9 cellular contexts compared by ENCODE assay signal in genomic region chr20:62595491-62595890, GRCh38. TPM values are rescaled to one million over a fixed set of nuclear protein-coding genes. Genes with fewer than 3 reads are reported as not detected.
DNase-seq lines count a peak whose midpoint lies in the region; ATAC-seq and TF ChIP-seq lines count a peak whose summit lies in the region.
"Had no signal": no experiment of that assay in that cellular context is flagged by ENCODE, and none has a peak within 500 bp of the region (broad histone marks: within the 10 kb centered on the region; RNA-seq: fewer than 3 reads in every experiment).

No MANE protein-coding gene starts in this region.

- H3K9me3 ChIP-seq in WERI-Rb-1 (ENCODE audit: severe bottlenecking), result no peaks in the 10 kb centered on the region

- no peak overlapping the region for H3K27ac ChIP-seq in WERI-Rb-1

- H3K27me3 ChIP-seq in WERI-Rb-1 (ENCODE audit: insufficient read depth, low read depth, severe bottlenecking), result no peaks in the 10 kb centered on the region

- no peaks in the 10 kb centered on the region for H3K36me3 Mint-ChIP-seq in stimulated activated memory B cell treated with anti-CD40 and anti-IgM and Interleukin-4, amounts not matched to agents 10 μg/mL and 1 μg/mL and 100 μg/mL, for 72 hours
- H3K36me3 Mint-ChIP-seq in chondrocyte (ENCODE audit: low read depth), result no peaks in the 10 kb centered on the region

- DNase-seq in AG08396 (ENCODE audit: low spot score) (peak; percentile 89), HPDE6-E6E7 (ENCODE audit: extremely low spot score) (peak; percentile 98), amniotic epithelial cell (ENCODE audit: low read depth) (peak; percentile 21), kidney glomerular epithelial cell (lab: John Stamatoyannopoulos, UW) (peak; percentile 20), NCI-H1436 (lab: John Stamatoyannopoulos, UW) (no peak), WERI-Rb-1 (no peak), chondrocyte (ENCODE audit: low spot score) (no peak)

- no peaks in the 10 kb centered on the region for H3K36me3 ChIP-seq in WERI-Rb-1

- TF ChIP-seq CTCF in WERI-Rb-1 (IDR thresholded peaks at IDR 0.05; ENCODE audit: low read depth, low read length) (no peak), chondrocyte (IDR thresholded peaks at IDR 0.05) (no peak)

- H3K4me1 Mint-ChIP-seq in stimulated activated memory B cell treated with anti-CD40 and anti-IgM and Interleukin-4, amounts not matched to agents 10 μg/mL and 1 μg/mL and 100 μg/mL, for 72 hours, result peaks cover 21% of the 10 kb centered on the region
- H3K4me1 Mint-ChIP-seq in chondrocyte (ENCODE audit: low read depth), result peaks cover 3% of the 10 kb centered on the region

- H3K4me3 ChIP-seq in WERI-Rb-1 (ENCODE audit: low read depth, low read length), result no peak overlapping the region

- no peaks in the 10 kb centered on the region for H3K9me3 Mint-ChIP-seq in stimulated activated memory B cell treated with anti-CD40 and anti-IgM and Interleukin-4, amounts not matched to agents 10 μg/mL and 1 μg/mL and 100 μg/mL, for 72 hours
- no peaks in the 10 kb centered on the region for H3K9me3 Mint-ChIP-seq in chondrocyte (ENCODE audit: low read depth)
- H3K9me3 Mint-ChIP-seq: T-helper 1 cell treated with Interleukin-12 subunit alpha and Interleukin-12 subunit beta and Interleukin-4 antibody, amounts not matched to agents 30 μg/mL and 1 μg/mL, for 36 hours had no signal

- no peak overlapping the region for H3K27ac Mint-ChIP-seq in stimulated activated memory B cell treated with anti-CD40 and anti-IgM and Interleukin-4, amounts not matched to agents 10 μg/mL and 1 μg/mL and 100 μg/mL, for 72 hours
- no peak overlapping the region for H3K27ac Mint-ChIP-seq in chondrocyte (ENCODE audit: unreplicated experiment)
- H3K27ac Mint-ChIP-seq: T-helper 1 cell treated with Interleukin-12 subunit alpha and Interleukin-12 subunit beta and Interleukin-4 antibody, amounts not matched to agents 30 μg/mL and 1 μg/mL, for 36 hours had no signal

- ATAC-seq in stimulated activated memory B cell treated with anti-CD40 and anti-IgM and Interleukin-4, amounts not matched to agents 10 μg/mL and 1 μg/mL and 100 μg/mL, for 72 hours, result no peak

- peaks cover 60% of the 10 kb centered on the region for H3K27me3 Mint-ChIP-seq in stimulated activated memory B cell treated with anti-CD40 and anti-IgM and Interleukin-4, amounts not matched to agents 10 μg/mL and 1 μg/mL and 100 μg/mL, for 72 hours
- peaks cover 64% of the 10 kb centered on the region for H3K27me3 Mint-ChIP-seq in chondrocyte (ENCODE audit: low read depth)

- no peak overlapping the region for H3K4me3 Mint-ChIP-seq in stimulated activated memory B cell treated with anti-CD40 and anti-IgM and Interleukin-4, amounts not matched to agents 10 μg/mL and 1 μg/mL and 100 μg/mL, for 72 hours
- no peak overlapping the region for H3K4me3 Mint-ChIP-seq in chondrocyte (ENCODE audit: unreplicated experiment)
- H3K4me3 Mint-ChIP-seq: T-helper 1 cell treated with Interleukin-12 subunit alpha and Interleukin-12 subunit beta and Interleukin-4 antibody, amounts not matched to agents 30 μg/mL and 1 μg/mL, for 36 hours had no signal

RNA-seq across cellular contexts. Expression of gene SLCO4A1, which starts 46.8 kb away (rescaled TPM):
- total RNA-seq in chondrocyte, result not detected in 3 replicates

Comparison
In these comparisons a context has a peak if more than half of its experiments do, and no peak if none do; other contexts are left out.
1. DNase-seq: peak in AG08396 (single experiment), HPDE6-E6E7 (single experiment), amniotic epithelial cell (single experiment) and kidney glomerular epithelial cell (single experiment); none in NCI-H1436 (single experiment), WERI-Rb-1 (single experiment) and chondrocyte (single experiment).